ENCODE assay signal across 13 cellular contexts in the genomic region with DNA sequence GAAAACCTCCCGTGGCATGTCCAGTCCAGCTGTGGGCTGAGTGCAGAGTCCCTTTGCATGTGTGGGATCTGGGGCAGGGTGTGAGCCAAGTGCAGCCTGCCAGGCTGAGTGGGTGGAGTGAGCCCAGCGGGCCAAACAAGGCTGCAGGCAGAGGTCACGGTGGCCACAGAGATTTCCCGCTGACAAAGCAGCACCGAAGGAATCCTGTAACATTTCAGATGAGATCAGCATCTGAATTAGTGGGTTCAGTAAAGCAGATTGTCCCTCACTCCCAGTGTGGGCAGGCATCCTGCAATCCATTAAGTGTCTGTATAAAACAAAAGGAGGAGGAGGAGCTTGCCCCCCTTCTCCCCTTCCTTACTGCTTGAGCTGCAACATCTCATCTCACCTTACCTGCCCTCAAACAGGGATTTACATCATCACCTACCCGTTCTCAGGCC.
A peak's percentile ranks its signal among the peaks of the same experiment; 100 is the strongest.
DNase-seq lines count a peak whose midpoint lies in the region; TF ChIP-seq lines count a peak whose summit lies in the region.
"Had no signal": no experiment of that assay in that cellular context is flagged by ENCODE, and none has a peak within 500 bp of the region (broad histone marks: within the 10 kb centered on the region; RNA-seq: fewer than 3 reads in every experiment).

No MANE protein-coding gene starts in this region.

- WGBS in iPS DF 6.9 (ENCODE audit: insufficient coverage, insufficient read length): no CpG with 5 or more reads among the region's 6 CpGs

- no peaks in the 10 kb centered on the region for H3K4me1 ChIP-seq in HEK293 (ENCODE audit: control insufficient read depth, insufficient read depth, low read length)
- peaks cover 4% of the 10 kb centered on the region for H3K4me1 ChIP-seq in iPS DF 6.9 (ENCODE audit: control insufficient read depth, insufficient read depth, low read length)
- H3K4me1 ChIP-seq in parathyroid adenoma: peaks cover 8% of the 10 kb centered on the region
- H3K4me1 ChIP-seq: upper lobe of left lung had no signal

- H3K79me2 ChIP-seq in parathyroid adenoma: no peaks in the 10 kb centered on the region

- no peaks in the 10 kb centered on the region for H3K9me3 ChIP-seq in HEK293 (ENCODE audit: control insufficient read depth, insufficient read depth, low read depth, low read length)
- no peaks in the 10 kb centered on the region for H3K9me3 ChIP-seq in iPS DF 6.9 (ENCODE audit: control insufficient read depth, insufficient read depth, low read length)
- H3K9me3 ChIP-seq in parathyroid adenoma (ENCODE audit: control insufficient read depth, low read length): no peaks in the 10 kb centered on the region
- H3K9me3 ChIP-seq: upper lobe of left lung had no signal

- no peaks in the 10 kb centered on the region for H3K36me3 ChIP-seq in HEK293 (ENCODE audit: control insufficient read depth in 2 of 2, insufficient read depth in 1 of 2, low read length in 2 of 2)
- no peaks in the 10 kb centered on the region for H3K36me3 ChIP-seq in iPS DF 6.9 (ENCODE audit: control insufficient read depth, insufficient read depth, low read length)
- no peaks in the 10 kb centered on the region for H3K36me3 ChIP-seq in parathyroid adenoma (ENCODE audit: control insufficient read depth, insufficient read depth, low read length)
- H3K36me3 ChIP-seq: upper lobe of left lung had no signal

- TF ChIP-seq CTCF in HEK293 (tag by site-specific recombination; IDR thresholded peaks at IDR 0.05) (no peak), astrocyte of the cerebellum (IDR thresholded peaks at IDR 0.05; ENCODE audit: low read depth, low read length, missing control alignments) (no peak), parathyroid adenoma (IDR thresholded peaks at IDR 0.05) (no peak)

- no peak overlapping the region for H3K27ac ChIP-seq in HEK293 (ENCODE audit: extremely low read depth, low read depth, low read length)
- H3K27ac ChIP-seq in iPS DF 6.9 (ENCODE audit: low read length): no peak overlapping the region
- peak overlapping the region; percentile 82 for H3K27ac ChIP-seq in parathyroid adenoma
- H3K27ac ChIP-seq: dorsolateral prefrontal cortex, upper lobe of left lung had no signal

- CTCF ChIA-PET in HEK293 (lab: Yijun Ruan, JAX): no interaction called here

- H3K4me2 ChIP-seq in parathyroid adenoma (ENCODE audit: low read length): peak overlapping the region; percentile 25

- H3K27me3 ChIP-seq in iPS DF 6.9 (ENCODE audit: control insufficient read depth, insufficient read depth, low read length) (no peaks in the 10 kb centered on the region), parathyroid adenoma (ENCODE audit: control insufficient read depth, insufficient read depth, low read length) (no peaks in the 10 kb centered on the region)
- H3K27me3 ChIP-seq: dorsolateral prefrontal cortex, upper lobe of left lung had no signal

- POLR2A ChIA-PET in HEK293 (lab: Yijun Ruan, JAX): no interaction called here

- H3K4me3 ChIP-seq in HEK293 (ENCODE audit: low read depth, low read length) (no peak overlapping the region), astrocyte of the cerebellum (ENCODE audit: low read depth, low read length) (no peak overlapping the region), iPS DF 6.9 (ENCODE audit: low read length) (no peak overlapping the region), parathyroid adenoma (ENCODE audit: low read depth, low read length) (no peak overlapping the region)
- H3K4me3 ChIP-seq: upper lobe of left lung had no signal

- H2AFZ ChIP-seq in parathyroid adenoma: peak overlapping the region; percentile 34

- in situ Hi-C loops in astrocyte of the cerebellum (cut with HindIII; ENCODE audit: low sequenced_read_pairs): no loop called here

- DNase-seq in astrocyte of the cerebellum (ENCODE audit: low read depth) (peak; percentile 12), iPS DF 6.9 (ENCODE audit: low read depth, low spot score) (peak; percentile 90), NCI-H1105 (lab: John Stamatoyannopoulos, UW) (no peak), NCI-H146 treated with DMSO at 0.1 percent for 48 hours (lab: John Stamatoyannopoulos, UW; ENCODE audit: unreplicated experiment) (no peak), kidney glomerular epithelial cell (lab: John Stamatoyannopoulos, UW) (no peak)
- no peak for DNase-seq in effector CD8-positive, alpha-beta T cell (lab: John Stamatoyannopoulos, UW)
- DNase-seq: activated CD4-positive, alpha-beta T cell treated with anti-CD3 and anti-CD28 coated beads for 4 hours; activated naive CD4-positive, alpha-beta T cell treated with Interleukin-2 at 50 U/mL for 16 hours; dorsolateral prefrontal cortex; NCI-H524 had no signal

- H3K9ac ChIP-seq in parathyroid adenoma: no peak overlapping the region

TF ChIP-seq in HEK293, 187 proteins besides CTCF, POLR2A, EP300 and RAD21:
- TF ChIP-seq ZFHX2 (tag by site-specific recombination; conservative IDR thresholded peaks at IDR 0.05) (0 out of 2 replicates have a peak, but pooled peaks have one; percentile 13), ZNF623 (tag by site-specific recombination; IDR thresholded peaks at IDR 0.05) (no peak)
TF ChIP-seq in HEK293: peak in this region for 1.

Comparison
In these comparisons a context has a peak if more than half of its experiments do, and no peak if none do; other contexts are left out.
1. DNase-seq: peak in astrocyte of the cerebellum (single experiment) and iPS DF 6.9 (single experiment); none in NCI-H1105 (single experiment), NCI-H146 treated with DMSO at 0.1 percent for 48 hours (single experiment), effector CD8-positive, alpha-beta T cell (single experiment) and kidney glomerular epithelial cell (single experiment).